Comparison of ENCODE assay signal across 8 cellular contexts in genomic region chr20:58308290-58308679, GRCh38. TPM values are rescaled to one million over a fixed set of nuclear protein-coding genes. Genes with fewer than 3 reads are reported as not detected.
DNase-seq lines count a peak whose midpoint lies in the region; ATAC-seq, FAIRE-seq and TF ChIP-seq lines count a peak whose summit lies in the region.

No MANE protein-coding gene starts in this region.

- peaks cover 13% of the 10 kb centered on the region for H4K20me1 ChIP-seq in astrocyte (ENCODE audit: insufficient read depth, low read length)

- H3K79me2 ChIP-seq in astrocyte (ENCODE audit: insufficient read depth, low read length): peaks cover 71% of the 10 kb centered on the region

- no peak for ATAC-seq in right lobe of liver
- ATAC-seq in HG02885 (IDR thresholded peaks at IDR 0.05; ENCODE audit: poor library complexity, unreplicated experiment): no peak

- peaks cover 26% of the 10 kb centered on the region for H3K4me1 Mint-ChIP-seq in astrocyte (ENCODE audit: low read depth, unreplicated experiment)

- no peaks in the 10 kb centered on the region for H3K27me3 Mint-ChIP-seq in astrocyte (ENCODE audit: low read depth, unreplicated experiment)

- H3K4me3 Mint-ChIP-seq in astrocyte (ENCODE audit: unreplicated experiment): peak overlapping the region; percentile 87

- H3K4me1 ChIP-seq in astrocyte (ENCODE audit: insufficient read depth, low read length) (peaks cover 15% of the 10 kb centered on the region), right lobe of liver (peaks cover 0 to 8% (median 0%) of the 10 kb centered on the region in 4 donors), thyroid gland (peaks cover 19% of the 10 kb centered on the region in 2 donors)

- H3K36me3 Mint-ChIP-seq in astrocyte (ENCODE audit: low read depth, unreplicated experiment): peaks cover 13% of the 10 kb centered on the region

- peak; percentile 47 for DNase-seq in activated T-cell treated with anti-CD3 and anti-CD28 coated beads, Interleukin-2, amount 50 U/mL, for 1 hour
- DNase-seq in activated T-cell treated with anti-CD3 and anti-CD28 coated beads for 4 hours: no peak
- DNase-seq in astrocyte (ENCODE audit: low read depth): no peak
- no peak for DNase-seq in right lobe of liver
- DNase-seq in thyroid gland: no peak
- no peak for DNase-seq in SIG-M5 treated with dmso at 0.1 percent for 504 hours (lab: John Stamatoyannopoulos, UW; ENCODE audit: unreplicated experiment)
- no peak for DNase-seq in COLO829 (ENCODE audit: low spot score)

- WGBS in right lobe of liver (ENCODE audit: insufficient coverage, low coverage, low lambda C conversion rate, missing lambda C conversion rate): 77% methylated on average over 8 of the region's 9 CpGs
- WGBS in thyroid gland, 2 donors: 81 to 88% methylated on average over 9 of the region's 9 CpGs

- H3K9me3 ChIP-seq in astrocyte (ENCODE audit: insufficient read depth, low read depth, low read length) (no peaks in the 10 kb centered on the region), right lobe of liver (no peaks in the 10 kb centered on the region), thyroid gland (no peaks in the 10 kb centered on the region)

- no peak for FAIRE-seq in astrocyte (lab: Jason Lieb, UNC)

- H2AFZ ChIP-seq in astrocyte (ENCODE audit: low read depth, low read length): no peak overlapping the region

- intact Hi-C loops in right lobe of liver (cut with DNase I): no loop called here
- intact Hi-C loops in thyroid gland (cut with DNase I): loop anchor here (10.0 kb wide), 1 partner anchor 147 kb away; no protein-coding TSS in a partner anchor

- TF ChIP-seq POLR2A in right lobe of liver (IDR thresholded peaks at IDR 0.05) (no peak), thyroid gland (IDR thresholded peaks at IDR 0.05) (no peak)

- TF ChIP-seq CTCF in astrocyte (IDR thresholded peaks at IDR 0.05; ENCODE audit: insufficient read depth, low read depth, low read length) (no peak), right lobe of liver (IDR thresholded peaks at IDR 0.05) (no peak), thyroid gland (IDR thresholded peaks at IDR 0.05) (no peak)

- H3K4me3 ChIP-seq in astrocyte (ENCODE audit: insufficient read depth, low read depth, low read length) (peak overlapping the region; percentile 82), right lobe of liver (peak overlapping the region; percentile 40 to 94 (median 77)), thyroid gland (replicated peaks in 1 of 3) (peak overlapping the region in 2 of 3 donors; percentile 73 to 96)

- H3K27me3 ChIP-seq in astrocyte (ENCODE audit: insufficient read depth, low read length) (no peaks in the 10 kb centered on the region), right lobe of liver (no peaks in the 10 kb centered on the region), thyroid gland (no peaks in the 10 kb centered on the region)

- H3K27ac ChIP-seq in astrocyte (ENCODE audit: low read depth, low read length) (peak overlapping the region; percentile 84), right lobe of liver (no peak overlapping the region), thyroid gland (peak overlapping the region in 1 of 3 donors; percentile 67)

- no peaks in the 10 kb centered on the region for H3K9me3 Mint-ChIP-seq in astrocyte (ENCODE audit: unreplicated experiment)

- H3K27ac Mint-ChIP-seq in astrocyte (ENCODE audit: unreplicated experiment): peak overlapping the region; percentile 62

- H3K36me3 ChIP-seq in astrocyte (ENCODE audit: insufficient read depth, low read length): peaks cover 7% of the 10 kb centered on the region
- H3K36me3 ChIP-seq in right lobe of liver: no peaks in the 10 kb centered on the region
- H3K36me3 ChIP-seq in thyroid gland: peaks cover 0 to 6% of the 10 kb centered on the region in 2 donors

- peak overlapping the region; percentile 95 for H3K9ac ChIP-seq in astrocyte (ENCODE audit: low read length)

- H3K4me2 ChIP-seq in astrocyte (ENCODE audit: low read length): peak overlapping the region; percentile 91

RNA-seq across cellular contexts. Expression of gene RAB22A, which starts 1.2 kb away (rescaled TPM):
- total RNA-seq in astrocyte (16.6 and 18.8 TPM in 2 replicates), right lobe of liver (10 to 100 TPM in 2 of 6 experiments, 1 to 10 TPM in 4; 7.4 to 11.6 (median 9.5) TPM), thyroid gland (10 to 100 TPM; 26.6 to 33.6 (median 29.2) TPM)
